In the genomic region with DNA sequence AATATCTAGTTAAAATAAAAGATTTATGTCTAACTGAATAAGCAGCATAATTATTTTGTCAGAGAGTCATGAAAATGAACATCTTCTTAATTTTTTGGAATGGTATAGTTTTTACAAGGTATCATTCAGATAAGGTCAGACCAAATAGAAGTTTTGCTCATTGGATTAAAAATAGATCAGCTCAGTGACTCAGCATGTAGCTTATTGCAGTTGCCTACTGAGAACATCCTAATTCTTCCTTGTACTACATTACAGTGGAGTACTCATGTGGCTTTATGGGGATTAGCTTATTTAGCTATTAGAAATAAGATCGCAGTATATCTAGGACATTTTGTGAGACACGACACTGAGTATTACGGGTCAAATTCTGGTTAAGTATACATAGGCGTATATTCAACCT, we compare ENCODE assay signal across 14 cellular contexts.
DNase-seq lines count a peak whose midpoint lies in the region; FAIRE-seq and TF ChIP-seq lines count a peak whose summit lies in the region.
"Had no signal": no experiment of that assay in that cellular context is flagged by ENCODE, and none has a peak within 500 bp of the region (broad histone marks: within the 10 kb centered on the region; RNA-seq: fewer than 3 reads in every experiment).

No MANE protein-coding gene starts in this region.

- TF ChIP-seq CTCF in fibroblast of pulmonary artery (IDR thresholded peaks at IDR 0.05; ENCODE audit: low read length, missing control alignments): no peak

- FAIRE-seq in RCC 7860 (lab: Jason Lieb, UNC): no peak

- DNase-seq in SIG-M5 treated with dmso at 0.1 percent for 504 hours (lab: John Stamatoyannopoulos, UW; ENCODE audit: unreplicated experiment): peak; percentile 51
- no peak for DNase-seq in SIG-M5 (lab: John Stamatoyannopoulos, UW)
- peak; percentile 68 for DNase-seq in OCI-M1 (lab: John Stamatoyannopoulos, UW)
- DNase-seq in fibroblast of pulmonary artery (ENCODE audit: low read depth): peak; percentile 40
- peak; percentile 27 for DNase-seq in superior temporal gyrus (ENCODE audit: extremely low spot score)
- no peak for DNase-seq in RCC 7860 (ENCODE audit: low spot score)
- DNase-seq in inferior parietal cortex (ENCODE audit: extremely low spot score): no peak
- no peak for DNase-seq in cortex of kidney (lab: John Stamatoyannopoulos, UW)
- DNase-seq: activated B cell treated with CpG ODN at 0.5 μM for 24 hours, GF-D8, GOT3, hypothalamus, NCI-H1092 had no signal

- H3K4me3 ChIP-seq in fibroblast of pulmonary artery (replicated peaks; ENCODE audit: low read depth, low read length): no peak overlapping the region
- H3K4me3 ChIP-seq: skin epidermis had no signal

Comparison
In these comparisons a context has a peak if more than half of its experiments do, and no peak if none do; other contexts are left out.
1. DNase-seq: peak in SIG-M5 treated with dmso at 0.1 percent for 504 hours (single experiment), OCI-M1 (single experiment), fibroblast of pulmonary artery (single experiment) and superior temporal gyrus (single experiment); none in SIG-M5 (single experiment), RCC 7860 (single experiment), inferior parietal cortex (single experiment) and cortex of kidney (single experiment).